In the genomic region with DNA sequence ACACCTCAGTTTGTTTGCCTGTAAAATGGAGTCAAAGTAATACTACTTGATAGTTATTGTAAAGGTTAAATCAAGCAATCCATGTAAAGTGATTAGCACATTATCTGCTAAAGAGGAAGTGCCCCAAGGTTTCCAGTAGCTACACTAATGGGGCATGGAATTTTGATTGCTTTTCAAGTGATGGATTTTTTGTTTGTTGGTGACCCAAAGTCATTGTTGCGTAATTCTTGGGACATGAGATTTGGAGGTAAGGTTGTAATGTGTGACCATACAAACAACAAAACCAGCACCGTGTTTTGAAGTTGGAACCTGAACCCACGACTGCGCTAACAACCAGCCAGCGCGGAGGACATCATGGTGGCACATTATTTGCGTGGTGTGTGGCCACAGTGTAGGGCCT, we compare ENCODE assay signal across 1 cellular context.
TF ChIP-seq lines count a peak whose summit lies in the region.

No MANE protein-coding gene starts in this region.

TF ChIP-seq in HepG2, 621 proteins besides CTCF, POLR2A, EP300 and RAD21:
- TF ChIP-seq, protein P1, sequence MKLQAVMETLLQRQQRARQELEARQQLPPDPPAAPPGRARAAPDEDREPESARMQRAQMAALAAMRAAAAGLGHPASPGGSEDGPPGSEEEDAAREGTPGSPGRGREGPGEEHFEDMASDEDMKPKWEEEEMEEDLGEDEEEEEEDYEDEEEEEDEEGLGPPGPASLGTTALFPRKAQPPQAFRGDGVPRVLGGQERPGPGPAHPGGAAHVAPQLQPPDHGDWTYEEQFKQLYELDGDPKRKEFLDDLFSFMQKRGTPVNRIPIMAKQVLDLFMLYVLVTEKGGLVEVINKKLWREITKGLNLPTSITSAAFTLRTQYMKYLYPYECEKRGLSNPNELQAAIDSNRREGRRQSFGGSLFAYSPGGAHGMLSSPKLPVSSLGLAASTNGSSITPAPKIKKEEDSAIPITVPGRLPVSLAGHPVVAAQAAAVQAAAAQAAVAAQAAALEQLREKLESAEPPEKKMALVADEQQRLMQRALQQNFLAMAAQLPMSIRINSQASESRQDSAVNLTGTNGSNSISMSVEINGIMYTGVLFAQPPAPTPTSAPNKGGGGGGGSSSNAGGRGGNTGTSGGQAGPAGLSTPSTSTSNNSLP (IDR thresholded peaks at IDR 0.05; ENCODE audit: low read depth, low read length): no peak
- TF ChIP-seq SRF (IDR thresholded peaks at IDR 0.05; ENCODE audit: low read depth, low read length): no peak
- TF ChIP-seq CEBPG (CRISPR knock-in tag; IDR thresholded peaks at IDR 0.05): peak; percentile 48; the same call in 1 of the 2 replicates
- no peak for TF ChIP-seq ZMYM3 (CRISPR knock-in tag; IDR thresholded peaks at IDR 0.05)
- TF ChIP-seq KMT2A (CRISPR knock-in tag; IDR thresholded peaks at IDR 0.05): no peak
- peak; percentile 90 for TF ChIP-seq CEBPB (IDR thresholded peaks at IDR 0.05; ENCODE audit: borderline replicate concordance, low read depth, low read length)
- no peak for TF ChIP-seq HNF4G (IDR thresholded peaks at IDR 0.05; ENCODE audit: borderline replicate concordance, low read depth, low read length)
- TF ChIP-seq HNF4G (CRISPR knock-in tag; IDR thresholded peaks at IDR 0.05; ENCODE audit: borderline replicate concordance, low read depth): no peak
- no peak for TF ChIP-seq AGO1 (IDR thresholded peaks at IDR 0.05; ENCODE audit: low read depth, low read length, poor library complexity, severe bottlenecking)
- TF ChIP-seq ZNF12 (CRISPR knock-in tag; IDR thresholded peaks at IDR 0.05): no peak
- TF ChIP-seq ZNF713 (CRISPR knock-in tag; IDR thresholded peaks at IDR 0.05): no peak
- TF ChIP-seq, protein P2, sequence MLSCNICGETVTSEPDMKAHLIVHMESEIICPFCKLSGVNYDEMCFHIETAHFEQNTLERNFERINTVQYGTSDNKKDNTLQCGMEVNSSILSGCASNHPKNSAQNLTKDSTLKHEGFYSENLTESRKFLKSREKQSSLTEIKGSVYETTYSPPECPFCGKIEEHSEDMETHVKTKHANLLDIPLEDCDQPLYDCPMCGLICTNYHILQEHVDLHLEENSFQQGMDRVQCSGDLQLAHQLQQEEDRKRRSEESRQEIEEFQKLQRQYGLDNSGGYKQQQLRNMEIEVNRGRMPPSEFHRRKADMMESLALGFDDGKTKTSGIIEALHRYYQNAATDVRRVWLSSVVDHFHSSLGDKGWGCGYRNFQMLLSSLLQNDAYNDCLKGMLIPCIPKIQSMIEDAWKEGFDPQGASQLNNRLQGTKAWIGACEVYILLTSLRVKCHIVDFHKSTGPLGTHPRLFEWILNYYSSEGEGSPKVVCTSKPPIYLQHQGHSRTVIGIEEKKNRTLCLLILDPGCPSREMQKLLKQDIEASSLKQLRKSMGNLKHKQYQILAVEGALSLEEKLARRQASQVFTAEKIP (CRISPR knock-in tag; IDR thresholded peaks at IDR 0.05; ENCODE audit: borderline replicate concordance): no peak
- TF ChIP-seq, protein P3, sequence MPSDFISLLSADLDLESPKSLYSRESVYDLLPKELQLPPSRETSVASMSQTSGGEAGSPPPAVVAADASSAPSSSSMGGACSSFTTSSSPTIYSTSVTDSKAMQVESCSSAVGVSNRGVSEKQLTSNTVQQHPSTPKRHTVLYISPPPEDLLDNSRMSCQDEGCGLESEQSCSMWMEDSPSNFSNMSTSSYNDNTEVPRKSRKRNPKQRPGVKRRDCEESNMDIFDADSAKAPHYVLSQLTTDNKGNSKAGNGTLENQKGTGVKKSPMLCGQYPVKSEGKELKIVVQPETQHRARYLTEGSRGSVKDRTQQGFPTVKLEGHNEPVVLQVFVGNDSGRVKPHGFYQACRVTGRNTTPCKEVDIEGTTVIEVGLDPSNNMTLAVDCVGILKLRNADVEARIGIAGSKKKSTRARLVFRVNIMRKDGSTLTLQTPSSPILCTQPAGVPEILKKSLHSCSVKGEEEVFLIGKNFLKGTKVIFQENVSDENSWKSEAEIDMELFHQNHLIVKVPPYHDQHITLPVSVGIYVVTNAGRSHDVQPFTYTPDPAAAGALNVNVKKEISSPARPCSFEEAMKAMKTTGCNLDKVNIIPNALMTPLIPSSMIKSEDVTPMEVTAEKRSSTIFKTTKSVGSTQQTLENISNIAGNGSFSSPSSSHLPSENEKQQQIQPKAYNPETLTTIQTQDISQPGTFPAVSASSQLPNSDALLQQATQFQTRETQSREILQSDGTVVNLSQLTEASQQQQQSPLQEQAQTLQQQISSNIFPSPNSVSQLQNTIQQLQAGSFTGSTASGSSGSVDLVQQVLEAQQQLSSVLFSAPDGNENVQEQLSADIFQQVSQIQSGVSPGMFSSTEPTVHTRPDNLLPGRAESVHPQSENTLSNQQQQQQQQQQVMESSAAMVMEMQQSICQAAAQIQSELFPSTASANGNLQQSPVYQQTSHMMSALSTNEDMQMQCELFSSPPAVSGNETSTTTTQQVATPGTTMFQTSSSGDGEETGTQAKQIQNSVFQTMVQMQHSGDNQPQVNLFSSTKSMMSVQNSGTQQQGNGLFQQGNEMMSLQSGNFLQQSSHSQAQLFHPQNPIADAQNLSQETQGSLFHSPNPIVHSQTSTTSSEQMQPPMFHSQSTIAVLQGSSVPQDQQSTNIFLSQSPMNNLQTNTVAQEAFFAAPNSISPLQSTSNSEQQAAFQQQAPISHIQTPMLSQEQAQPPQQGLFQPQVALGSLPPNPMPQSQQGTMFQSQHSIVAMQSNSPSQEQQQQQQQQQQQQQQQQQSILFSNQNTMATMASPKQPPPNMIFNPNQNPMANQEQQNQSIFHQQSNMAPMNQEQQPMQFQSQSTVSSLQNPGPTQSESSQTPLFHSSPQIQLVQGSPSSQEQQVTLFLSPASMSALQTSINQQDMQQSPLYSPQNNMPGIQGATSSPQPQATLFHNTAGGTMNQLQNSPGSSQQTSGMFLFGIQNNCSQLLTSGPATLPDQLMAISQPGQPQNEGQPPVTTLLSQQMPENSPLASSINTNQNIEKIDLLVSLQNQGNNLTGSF (CRISPR knock-in tag; IDR thresholded peaks at IDR 0.05): no peak
- TF ChIP-seq, protein P4, sequence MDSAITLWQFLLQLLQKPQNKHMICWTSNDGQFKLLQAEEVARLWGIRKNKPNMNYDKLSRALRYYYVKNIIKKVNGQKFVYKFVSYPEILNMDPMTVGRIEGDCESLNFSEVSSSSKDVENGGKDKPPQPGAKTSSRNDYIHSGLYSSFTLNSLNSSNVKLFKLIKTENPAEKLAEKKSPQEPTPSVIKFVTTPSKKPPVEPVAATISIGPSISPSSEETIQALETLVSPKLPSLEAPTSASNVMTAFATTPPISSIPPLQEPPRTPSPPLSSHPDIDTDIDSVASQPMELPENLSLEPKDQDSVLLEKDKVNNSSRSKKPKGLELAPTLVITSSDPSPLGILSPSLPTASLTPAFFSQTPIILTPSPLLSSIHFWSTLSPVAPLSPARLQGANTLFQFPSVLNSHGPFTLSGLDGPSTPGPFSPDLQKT (CRISPR knock-in tag; IDR thresholded peaks at IDR 0.05; ENCODE audit: borderline replicate concordance): no peak
